ENCODE assay signal across 15 cellular contexts in the genomic region with DNA sequence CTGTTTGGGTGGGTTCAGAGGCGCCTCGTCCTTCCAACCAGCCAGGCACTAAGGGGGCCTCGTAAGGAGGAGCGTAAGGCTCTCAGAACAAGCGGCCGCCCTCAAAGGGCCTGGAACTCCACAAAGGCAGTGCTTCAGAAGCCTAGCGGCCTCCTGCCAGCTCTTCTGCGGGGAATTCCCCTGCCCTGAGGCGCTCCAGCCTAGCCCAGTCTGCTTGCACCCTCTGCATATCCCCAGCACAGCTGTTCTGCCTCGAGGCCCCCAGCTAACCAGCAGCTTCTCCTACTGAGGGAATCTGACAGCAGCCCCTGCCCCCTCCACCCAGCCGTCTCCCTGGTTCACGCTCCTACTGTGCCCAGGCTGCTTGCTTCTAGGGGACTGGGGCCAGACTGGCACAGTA.
DNase-seq lines count a peak whose midpoint lies in the region; ATAC-seq and TF ChIP-seq lines count a peak whose summit lies in the region.
"Had no signal": no experiment of that assay in that cellular context is flagged by ENCODE, and none has a peak within 500 bp of the region (broad histone marks: within the 10 kb centered on the region; RNA-seq: fewer than 3 reads in every experiment).

No MANE protein-coding gene starts in this region.

- H3K36me3 ChIP-seq in tibial nerve (no peaks in the 10 kb centered on the region), spleen (no peaks in the 10 kb centered on the region)
- H3K36me3 ChIP-seq: colonic mucosa, esophagus squamous epithelium, vagina had no signal

- no peak overlapping the region for H3K27ac ChIP-seq in foreskin keratinocyte
- H3K27ac ChIP-seq in tibial nerve = peak overlapping the region in 3 of 4 donors; percentile 41 to 77 (median 68)
- H3K27ac ChIP-seq in spleen = no peak overlapping the region
- H3K27ac ChIP-seq: colonic mucosa, esophagus squamous epithelium, vagina had no signal

- H3K9me3 Mint-ChIP-seq in activated T-helper 17 cell treated with anti-CD3 and anti-CD28 coated beads, Interleukin-2, amount 50 U/mL, for 72 hours = no peaks in the 10 kb centered on the region

- peaks cover 19% of the 10 kb centered on the region for H3K27me3 ChIP-seq in foreskin keratinocyte
- H3K27me3 ChIP-seq in tibial nerve = no peaks in the 10 kb centered on the region
- H3K27me3 ChIP-seq in spleen (replicated peaks in 1 of 7) = peaks cover 0 to 30% (median 0%) of the 10 kb centered on the region in 7 donors
- H3K27me3 ChIP-seq: colonic mucosa, vagina had no signal

- H3K36me3 Mint-ChIP-seq in activated T-helper 17 cell treated with anti-CD3 and anti-CD28 coated beads, Interleukin-2, amount 50 U/mL, for 72 hours (ENCODE audit: low read depth) = no peaks in the 10 kb centered on the region

- no peaks in the 10 kb centered on the region for H3K4me1 Mint-ChIP-seq in activated T-helper 17 cell treated with anti-CD3 and anti-CD28 coated beads, Interleukin-2, amount 50 U/mL, for 72 hours

- no peak overlapping the region for H3K4me3 Mint-ChIP-seq in activated T-helper 17 cell treated with anti-CD3 and anti-CD28 coated beads, Interleukin-2, amount 50 U/mL, for 72 hours

- no peak for TF ChIP-seq EP300 in tibial nerve (IDR thresholded peaks at IDR 0.05)

- TF ChIP-seq POLR2A in tibial nerve (IDR thresholded peaks at IDR 0.05) = no peak
- TF ChIP-seq POLR2A in spleen (IDR thresholded peaks at IDR 0.05) = no peak

- H3K9me3 ChIP-seq in tibial nerve (peaks cover 0 to 7% (median 1%) of the 10 kb centered on the region in 4 donors), spleen (peaks cover 0 to under 1% (median 0%) of the 10 kb centered on the region in 8 donors)
- H3K9me3 ChIP-seq: colonic mucosa, esophagus squamous epithelium, vagina had no signal

- TF ChIP-seq CTCF in foreskin keratinocyte (conservative IDR thresholded peaks at IDR 0.05) (no peak), tibial nerve (IDR thresholded peaks at IDR 0.05) (no peak), spleen (IDR thresholded peaks at IDR 0.05 in 8 of 11, conservative IDR thresholded peaks at IDR 0.05 in 3 of 11) (no peak)

- intact Hi-C loops in spleen (cut with DNase I; ENCODE audit: low total_unique reads) = no loop called here

- no peak overlapping the region for H3K27ac Mint-ChIP-seq in activated T-helper 17 cell treated with anti-CD3 and anti-CD28 coated beads, Interleukin-2, amount 50 U/mL, for 72 hours

- H3K4me3 ChIP-seq in tibial nerve = peak overlapping the region in 2 of 4 donors; percentile 26 to 33
- no peak overlapping the region for H3K4me3 ChIP-seq in spleen
- H3K4me3 ChIP-seq: colonic mucosa had no signal

- DNase-seq in RPMI7951 (ENCODE audit: low read depth) (peak; percentile 64), foreskin keratinocyte (peak in 1 of 2 donors; percentile 28), mesenteric fat pad (ENCODE audit: low spot score) (peak; percentile 82), tibial nerve (ENCODE audit: low spot score in 2 of 2) (no peak), activated gamma-delta T cell (lab: John Stamatoyannopoulos, UW) (no peak), spleen (no peak)
- DNase-seq: colonic mucosa; esophagus squamous epithelium; NCI-H1105 treated with DMSO at 0.1 percent for 48 hours; NCI-H446 treated with DMSO at 0.1 percent for 48 hours; stimulated activated CD4-positive, alpha-beta T cell treated with anti-CD3 and anti-CD28 coated beads, Interleukin-2, amount 100 ng/mL, for 24 hours; stimulated activated CD8-positive, alpha-beta memory T cell treated with anti-CD3 and anti-CD28 coated beads, Interleukin-4, amount 100 ng/mL, for 48 hours had no signal

- H3K4me1 ChIP-seq in foreskin keratinocyte (no peaks in the 10 kb centered on the region), tibial nerve (peaks cover 0 to 19% (median 2%) of the 10 kb centered on the region in 4 donors), spleen (no peaks in the 10 kb centered on the region)
- H3K4me1 ChIP-seq: colonic mucosa had no signal

- peaks cover 12% of the 10 kb centered on the region for H3K27me3 Mint-ChIP-seq in activated T-helper 17 cell treated with anti-CD3 and anti-CD28 coated beads, Interleukin-2, amount 50 U/mL, for 72 hours

- ATAC-seq in foreskin keratinocyte (peak; percentile 75), GM18861 (IDR thresholded peaks at IDR 0.05; ENCODE audit: unreplicated experiment) (no peak)
- ATAC-seq in activated T-helper 17 cell treated with anti-CD3 and anti-CD28 coated beads, Interleukin-2, amount 50 U/mL, for 72 hours (replicated peaks) = no peak

- WGBS in tibial nerve, 2 donors = 33 to 52% methylated on average over 8 to 12 of the region's 12 CpGs
- whole genome bisulfite sequencing in spleen, 5 donors = 52 to 85% (median 79%) methylated on average over 6 to 12 of the region's 12 CpGs

Comparison
In these comparisons a context has a peak if more than half of its experiments do, and no peak if none do; other contexts are left out.
1. DNase-seq: peak in RPMI7951 (single experiment) and mesenteric fat pad (single experiment); none in tibial nerve (0 of 2), activated gamma-delta T cell (single experiment) and spleen (single experiment).
2. H3K27ac ChIP-seq: peak in tibial nerve (3 of 4); none in foreskin keratinocyte (single experiment) and spleen (0 of 8).